25 cellular contexts compared by ENCODE assay signal in genomic region chr5:56977822-56978221, GRCh38.
"Had no signal": no experiment of that assay in that cellular context is flagged by ENCODE, and none has a peak within 500 bp of the region (broad histone marks: within the 10 kb centered on the region; RNA-seq: fewer than 3 reads in every experiment).

No MANE protein-coding gene starts in this region.

- FAIRE-seq: urothelium cell line had no signal

- H2AFZ ChIP-seq: neural progenitor cell, parathyroid adenoma had no signal

- ATAC-seq: natural killer cell; psoas muscle; right cardiac atrium; sciatic nerve; stimulated activated effector memory CD8-positive, alpha-beta T cell treated with anti-CD3 and anti-CD28 coated beads, Interleukin-12 subunit alpha, Interleukin-12 subunit beta, amount 100 ng/mL, for 72 hours; stimulated activated naive B cell treated with anti-CD40 and anti-IgM and Interleukin-4, amounts not matched to agents 10 μg/mL and 1 μg/mL and 100 μg/mL, for 72 hours had no signal

- H3K9ac ChIP-seq: neural progenitor cell, parathyroid adenoma had no signal

- DNase-seq: natural killer cell; occipital lobe; ovary; posterior cingulate gyrus; psoas muscle; right cardiac atrium; stimulated activated CD4-positive, alpha-beta T cell treated with anti-CD3 and anti-CD28 coated beads, Interleukin-15, amount 100 ng/mL, for 24 hours; stimulated activated CD4-positive, alpha-beta T cell treated with anti-CD3 and anti-CD28 coated beads, Interleukin-2, amount 100 ng/mL, for 24 hours; stimulated activated CD4-positive, alpha-beta T cell treated with anti-CD3 and anti-CD28 coated beads, Interleukin-2, amount 100 ng/mL, for 48 hours; stimulated activated CD4-positive, alpha-beta T cell treated with anti-CD3 and anti-CD28 coated beads, Interleukin-4, amount 100 ng/mL, for 24 hours; stimulated activated naive B cell treated with anti-CD40 and anti-IgM and Interleukin-4, amounts not matched to agents 10 μg/mL and 1 μg/mL and 100 μg/mL, for 72 hours; stimulated activated naive CD4-positive, alpha-beta T cell treated with Interleukin-2 at 50 U/mL for 16 hours; stomach; thyroid gland; trophoblast cell; upper lobe of left lung had no signal

- H3K27me3 ChIP-seq: neural progenitor cell, ovary, thyroid gland, tibial nerve, upper lobe of left lung, vagina had no signal

- H3K4me1 ChIP-seq: neural progenitor cell, parathyroid adenoma, psoas muscle, stomach, thyroid gland, tibial nerve, upper lobe of left lung, vagina had no signal

- H3K27ac ChIP-seq: neural progenitor cell, ovary, parathyroid adenoma, psoas muscle, skin epidermis, stomach, thoracic aorta, thyroid gland, tibial nerve, upper lobe of left lung, vagina had no signal

- H3K4me2 ChIP-seq: neural progenitor cell had no signal

- H3K9me3 ChIP-seq: ovary, psoas muscle, stomach, thoracic aorta, thyroid gland, tibial nerve, upper lobe of left lung, vagina had no signal

- H3K36me3 ChIP-seq: neural progenitor cell, ovary, stomach, thoracic aorta, thyroid gland, tibial nerve, upper lobe of left lung, vagina had no signal

- H3K4me3 ChIP-seq: neural progenitor cell, ovary, psoas muscle, skin epidermis, stomach, thoracic aorta, thyroid gland, tibial nerve, upper lobe of left lung, vagina had no signal

- H3K79me2 ChIP-seq: parathyroid adenoma had no signal
